In genomic region chr11:61787928-61788491, GRCh38 we compare ENCODE assay signal across 8 cellular contexts. TPM values are rescaled to one million over a fixed set of nuclear protein-coding genes. Genes with fewer than 3 reads are reported as not detected.
DNase-seq lines count a peak whose midpoint lies in the region; ATAC-seq, FAIRE-seq and TF ChIP-seq lines count a peak whose summit lies in the region.

No MANE protein-coding gene starts in this region.

- H2AK5ac ChIP-seq in mesenchymal stem cell (ENCODE audit: low read length, severe bottlenecking), result no peak overlapping the region

- peak; percentile 40 to 48 (median 47); a peak in 5 of 6 replicates for TF ChIP-seq CTCF in GM12878 (IDR thresholded peaks at IDR 0.05 in 2 of 3, conservative IDR thresholded peaks at IDR 0.05 in 1 of 3; ENCODE audit: control insufficient read depth in 2 of 3, extremely low read depth in 1 of 3, insufficient read depth in 1 of 3, low read depth in 3 of 3, low read length in 3 of 3)

- H3K9me3 ChIP-seq in GM12878 (replicated peaks; ENCODE audit: control insufficient read depth, insufficient read depth, low read length) (no peaks in the 10 kb centered on the region), mesenchymal stem cell (ENCODE audit: control insufficient read depth, low read length) (no peaks in the 10 kb centered on the region)

- H2BK120ac ChIP-seq in mesenchymal stem cell (ENCODE audit: low read depth, low read length), result no peak overlapping the region

- H3K36me3 ChIP-seq in GM12878 (ENCODE audit: control insufficient read depth in 2 of 2, insufficient read depth in 2 of 2, low read length in 1 of 2) (peaks cover 20 to 24% of the 10 kb centered on the region in 2 experiments), mesenchymal stem cell (ENCODE audit: control insufficient read depth in 1 of 2, insufficient read depth in 2 of 2, low read depth in 1 of 2, low read length in 2 of 2) (peaks cover 62 to 71% of the 10 kb centered on the region in 2 experiments)

- H3K27me3 ChIP-seq in GM12878 (replicated peaks in 1 of 2; ENCODE audit: control insufficient read depth in 2 of 2, insufficient read depth in 2 of 2, low read length in 1 of 2) (no peaks in the 10 kb centered on the region), mesenchymal stem cell (ENCODE audit: control insufficient read depth in 1 of 2, insufficient read depth in 1 of 2, low read length in 2 of 2) (no peaks in the 10 kb centered on the region)

- H3K18ac ChIP-seq in mesenchymal stem cell (ENCODE audit: low read depth in 1 of 2, low read length in 2 of 2), result no peak overlapping the region

- CTCF ChIA-PET in GM12878 (lab: Yijun Ruan, JAX), result interaction anchor here (0.6 to 10.5 kb wide), 26 partner anchors 8 to 314 kb away, joined by 3 to 200 read pairs (median 4); partner anchors contain the start of gene MYRF

- intact Hi-C loops in GM12878 (cut with micrococcal nuclease; ENCODE audit: unreplicated experiment), result no loop called here

- no peak overlapping the region for H3K14ac ChIP-seq in mesenchymal stem cell (ENCODE audit: low read length in 2 of 2)

- no peak for FAIRE-seq in GM12878 (lab: Jason Lieb, UNC)

- TF ChIP-seq RAD21 in GM12878 (IDR thresholded peaks at IDR 0.05; ENCODE audit: insufficient read depth, low read depth, low read length), result peak; percentile 41; the same call in 1 of the 2 replicates

- 77% methylated on average over 9 of the region's 9 CpGs for WGBS in GM12878 (ENCODE audit: insufficient coverage, insufficient replicate concordance, low lambda C conversion rate, missing lambda C conversion rate)
- 67% methylated on average over 6 of the region's 9 CpGs for WGBS in mesenchymal stem cell

- no peaks in the 10 kb centered on the region; the same call in 1 of the 2 replicates for H3K4me1 ChIP-seq in GM12878 (ENCODE audit: control insufficient read depth, insufficient read depth, low read length)
- peaks cover 40% of the 10 kb centered on the region for H3K4me1 ChIP-seq in mesenchymal stem cell (ENCODE audit: control insufficient read depth, insufficient read depth, low read depth, low read length)

- no peaks in the 10 kb centered on the region for H4K20me1 ChIP-seq in GM12878 (ENCODE audit: control insufficient read depth, insufficient read depth)

- in situ Hi-C loops in GM12878 (cut with MboI), result no loop called here

- H3K4me2 ChIP-seq in GM12878 (ENCODE audit: control insufficient read depth, insufficient read depth), result no peak overlapping the region
- H3K4me2 ChIP-seq in mesenchymal stem cell (ENCODE audit: low read length, poor library complexity, severe bottlenecking), result no peak overlapping the region

- ATAC-seq in GM12878 (peak; percentile 8; the same call in 2 of the 3 replicates), HG02884 (IDR thresholded peaks at IDR 0.05; ENCODE audit: unreplicated experiment) (no peak)

- no TSS peak for BruUV-seq in GM12878 (replicated peaks; lab: Mats Ljungman, UMichigan)

- DNase-seq in NCI-H2196 (lab: John Stamatoyannopoulos, UW; ENCODE audit: unreplicated experiment) (peak; percentile 10), NCI-H2196 treated with DMSO at 0.1 percent for 48 hours (lab: John Stamatoyannopoulos, UW; ENCODE audit: unreplicated experiment) (no peak), NAMALWA (ENCODE audit: low spot score) (peak; percentile 53), GM12878 (ENCODE audit: low read depth, low spot score) (no peak), mesenchymal stem cell (peak; percentile 74), RKO (ENCODE audit: low spot score) (no peak), NCI-H187 treated with DMSO at 0.1 percent for 48 hours (lab: John Stamatoyannopoulos, UW) (no peak)

- no peak overlapping the region for H4K91ac ChIP-seq in mesenchymal stem cell (ENCODE audit: low read length)

- no peak overlapping the region for H3K4ac ChIP-seq in mesenchymal stem cell (ENCODE audit: low read depth in 1 of 2, low read length in 2 of 2)

- POLR2A ChIA-PET in GM12878 (lab: Charles Lee), result interaction anchor here (0.8 to 6.7 kb wide), 3 partner anchors 27 to 39 kb away, joined by 3 to 60 read pairs (median 5); partner anchors contain the start of gene MYRF

- no peak overlapping the region for H3K23ac ChIP-seq in mesenchymal stem cell (ENCODE audit: low read length in 2 of 2)

- RAD21 ChIA-PET in GM12878 (lab: Charles Lee; ENCODE audit: unreplicated experiment), result interaction anchor here (0.7 to 2.1 kb wide), 10 partner anchors 8 to 294 kb away, joined by 4 to 26 read pairs (median 6); no protein-coding TSS in a partner anchor

- no peak for TF ChIP-seq EP300 in GM12878 (IDR thresholded peaks at IDR 0.05; ENCODE audit: borderline replicate concordance in 1 of 2, control insufficient read depth in 1 of 2, low read depth in 2 of 2, low read length in 2 of 2)

- no peak overlapping the region for H4K8ac ChIP-seq in mesenchymal stem cell (ENCODE audit: low read length)

- H2BK12ac ChIP-seq in mesenchymal stem cell (ENCODE audit: low read length in 2 of 2), result no peak overlapping the region

- H2AFZ ChIP-seq in GM12878 (ENCODE audit: control insufficient read depth, low read depth, low read length), result no peak overlapping the region
- H2AFZ ChIP-seq in mesenchymal stem cell (ENCODE audit: low read depth, low read length), result no peak overlapping the region

- H3K9ac ChIP-seq in GM12878 (ENCODE audit: control insufficient read depth, insufficient read depth, low read length) (no peak overlapping the region), mesenchymal stem cell (ENCODE audit: low read length) (no peak overlapping the region)

- H2BK5ac ChIP-seq in mesenchymal stem cell (ENCODE audit: low read depth, low read length, poor library complexity, severe bottlenecking), result no peak overlapping the region

- H3K4me3 ChIP-seq in GM12878, result no peak overlapping the region
- no peak overlapping the region for H3K4me3 ChIP-seq in mesenchymal stem cell (ENCODE audit: insufficient read depth in 1 of 2, low read depth in 1 of 2, low read length in 2 of 2)

- peaks cover 21% of the 10 kb centered on the region for H3K79me1 ChIP-seq in mesenchymal stem cell (replicated peaks; ENCODE audit: low read length, poor library complexity, severe bottlenecking)

- SMC1A ChIA-PET in GM12878 (lab: Charles Lee; ENCODE audit: uncharacterized antibody, unreplicated experiment), result interaction anchor here (1.0 to 8.3 kb wide), 5 partner anchors 9 to 55 kb away, joined by 4 to 91 read pairs (median 15); partner anchors contain the start of gene MYRF

- no peak overlapping the region for H2BK15ac ChIP-seq in mesenchymal stem cell (ENCODE audit: low read depth, poor library complexity, severe bottlenecking)

- H3K79me2 ChIP-seq in GM12878 (ENCODE audit: control insufficient read depth, insufficient read depth, low read length), result peaks cover 29% of the 10 kb centered on the region

- H3K27ac ChIP-seq in GM12878 (ENCODE audit: control insufficient read depth, insufficient read depth) (no peak overlapping the region), mesenchymal stem cell (ENCODE audit: low read length, poor library complexity, severe bottlenecking) (no peak overlapping the region)

- TF ChIP-seq POLR2A in GM12878 (IDR thresholded peaks at IDR 0.05; ENCODE audit: low read depth, low read length), result no peak

RNA-seq across cellular contexts. Expression of gene TMEM258, which starts 4.4 kb away (rescaled TPM):
- 43.6 and 56.9 TPM in 2 replicates for total RNA-seq in GM12878 (2013; cell fraction: nucleolus; rRNA removed)
- total RNA-seq in GM12878 (2014; rRNA removed), result 233 and 251 TPM in 2 replicates
- 202 and 218 TPM in 2 replicates for total RNA-seq in GM12878 (2014; rRNA removed; fragmentation: Illumina TruSeq; extraction: Trizol)
- 157 and 160 TPM in 2 replicates for total RNA-seq in GM12878 (2021)
- 130 TPM for polyA plus RNA-seq in GM12878 (2011; ENCODE audit: low read depth)
- polyA plus RNA-seq in GM12878 (2011; rRNA removed), result 373 and 532 TPM in 2 replicates
- 536 and 608 TPM in 2 replicates for polyA plus RNA-seq in GM12878 (2011; cell fraction: cytosol; rRNA removed)
- 121 and 202 TPM in 2 replicates for polyA plus RNA-seq in GM12878 (2011; cell fraction: nucleus; rRNA removed)
- polyA plus RNA-seq in GM12878 (2012), result 400 and 645 TPM in 2 replicates
- 167 and 194 TPM in 2 replicates for polyA plus RNA-seq in GM12878 (2014; fragmentation: Illumina TruSeq; extraction: Trizol)
- 100 to 1,000 TPM; 800 to 840 TPM for polyA plus RNA-seq in GM12878 (2014; fragmentation: Nextera tagmentation; extraction: Ambion mirVana)
- polyA plus RNA-seq in GM12878 (2014; rRNA removed), result 252 and 261 TPM in 2 replicates
- 100 to 1,000 TPM; 390 to 393 TPM for polyA plus RNA-seq in GM12878 (2016; fragmentation: Nextera tagmentation; extraction: Ambion mirVana)
- polyA minus RNA-seq in GM12878 (2011; rRNA and poly(A)+ RNA removed), result 208 and 236 TPM in 2 replicates
- 78.8 and 105 TPM in 2 replicates for polyA minus RNA-seq in GM12878 (2011; cell fraction: cytosol; rRNA and poly(A)+ RNA removed)
- polyA minus RNA-seq in GM12878 (2011; cell fraction: nucleus; rRNA and poly(A)+ RNA removed), result 58.0 and 65.3 TPM in 2 replicates
- 175 TPM for polyA plus RNA-seq in mesenchymal stem cell (2013, experiment 1 of 2)
- 180 TPM for polyA plus RNA-seq in mesenchymal stem cell (2013, experiment 2 of 2)

RNA-seq across cellular contexts. Expression of gene FEN1, which starts 4.7 kb away (rescaled TPM):
- 16.7 and 19.0 TPM in 2 replicates for total RNA-seq in GM12878 (2013; cell fraction: nucleolus; rRNA removed)
- total RNA-seq in GM12878 (2014; rRNA removed), result 136 TPM in 2 replicates
- total RNA-seq in GM12878 (2014; rRNA removed; fragmentation: Illumina TruSeq; extraction: Trizol), result 117 and 135 TPM in 2 replicates
- total RNA-seq in GM12878 (2021), result 127 and 129 TPM in 2 replicates
- 42.9 TPM for polyA plus RNA-seq in GM12878 (2011; ENCODE audit: low read depth)
- 94.3 and 94.4 TPM in 2 replicates for polyA plus RNA-seq in GM12878 (2011; rRNA removed)
- 79.0 and 88.7 TPM in 2 replicates for polyA plus RNA-seq in GM12878 (2011; cell fraction: cytosol; rRNA removed)
- polyA plus RNA-seq in GM12878 (2011; cell fraction: nucleus; rRNA removed), result 24.1 and 39.1 TPM in 2 replicates
- 51.3 and 51.6 TPM in 2 replicates for polyA plus RNA-seq in GM12878 (2012)
- polyA plus RNA-seq in GM12878 (2014; fragmentation: Illumina TruSeq; extraction: Trizol), result 92.7 and 120 TPM in 2 replicates
- 10 to 100 TPM; 54.8 to 99.9 TPM for polyA plus RNA-seq in GM12878 (2014; fragmentation: Nextera tagmentation; extraction: Ambion mirVana)
- 110 and 130 TPM in 2 replicates for polyA plus RNA-seq in GM12878 (2014; rRNA removed)
- polyA plus RNA-seq in GM12878 (2016; fragmentation: Nextera tagmentation; extraction: Ambion mirVana), result 100 to 1,000 TPM; 281 to 282 TPM
- polyA minus RNA-seq in GM12878 (2011; rRNA and poly(A)+ RNA removed), result 78.7 and 79.0 TPM in 2 replicates
- polyA minus RNA-seq in GM12878 (2011; cell fraction: cytosol; rRNA and poly(A)+ RNA removed), result 31.3 and 34.8 TPM in 2 replicates
- 19.6 and 36.2 TPM in 2 replicates for polyA minus RNA-seq in GM12878 (2011; cell fraction: nucleus; rRNA and poly(A)+ RNA removed)
- 10.6 TPM for polyA plus RNA-seq in mesenchymal stem cell (2013, experiment 1 of 2)
- 10.7 TPM for polyA plus RNA-seq in mesenchymal stem cell (2013, experiment 2 of 2)

RNA-seq across cellular contexts. Expression of gene FADS1, which starts 28.8 kb away (rescaled TPM):
- 70.4 and 77.9 TPM in 2 replicates for total RNA-seq in GM12878 (2013; cell fraction: nucleolus; rRNA removed)
- total RNA-seq in GM12878 (2014; rRNA removed) (38.9 and 44.1 TPM in 2 replicates), GM12878 (2014; rRNA removed; fragmentation: Illumina TruSeq; extraction: Trizol) (37.5 and 42.3 TPM in 2 replicates), GM12878 (2021) (45.5 and 49.2 TPM in 2 replicates)
- polyA plus RNA-seq in GM12878 (2011; ENCODE audit: low read depth), result 9.2 TPM
- polyA plus RNA-seq in GM12878 (2011; rRNA removed) (69.1 and 73.9 TPM in 2 replicates), GM12878 (2014; fragmentation: Illumina TruSeq; extraction: Trizol) (39.1 and 47.2 TPM in 2 replicates), GM12878 (2014; fragmentation: Nextera tagmentation; extraction: Ambion mirVana) (10 to 100 TPM in 1 of 2 experiments, 1 to 10 TPM in 1; 8.8 to 14.6 TPM), GM12878 (2014; rRNA removed) (32.7 and 34.6 TPM in 2 replicates), GM12878 (2016; fragmentation: Nextera tagmentation; extraction: Ambion mirVana) (10 to 100 TPM; 47.7 to 49.5 TPM)
- 58.3 and 63.7 TPM in 2 replicates for polyA plus RNA-seq in GM12878 (2011; cell fraction: cytosol; rRNA removed)
- 41.9 and 45.9 TPM in 2 replicates for polyA plus RNA-seq in GM12878 (2011; cell fraction: nucleus; rRNA removed)
- polyA plus RNA-seq in GM12878 (2012), result 13.8 and 20.9 TPM in 2 replicates
- polyA minus RNA-seq in GM12878 (2011; rRNA and poly(A)+ RNA removed), result 79.7 and 106 TPM in 2 replicates
- 32.2 and 57.0 TPM in 2 replicates for polyA minus RNA-seq in GM12878 (2011; cell fraction: cytosol; rRNA and poly(A)+ RNA removed)
- polyA minus RNA-seq in GM12878 (2011; cell fraction: nucleus; rRNA and poly(A)+ RNA removed), result 33.6 and 63.5 TPM in 2 replicates
- 262 TPM for polyA plus RNA-seq in mesenchymal stem cell (2013, experiment 1 of 2)
- 260 TPM for polyA plus RNA-seq in mesenchymal stem cell (2013, experiment 2 of 2)

RNA-seq across cellular contexts. Expression of gene MYRF, which starts 35.6 kb away (rescaled TPM):
- 24.0 and 28.0 TPM in 2 replicates for total RNA-seq in GM12878 (2013; cell fraction: nucleolus; rRNA removed)
- total RNA-seq in GM12878 (2014; rRNA removed) (1.0 and 1.1 TPM in 2 replicates), GM12878 (2014; rRNA removed; fragmentation: Illumina TruSeq; extraction: Trizol) (0.27 and 0.60 TPM in 2 replicates), GM12878 (2021) (2.0 and 3.1 TPM in 2 replicates)
- polyA plus RNA-seq in GM12878 (2011; ENCODE audit: low read depth), result 1.1 TPM
- polyA plus RNA-seq in GM12878 (2011; rRNA removed) (9.6 and 15.6 TPM in 2 replicates), GM12878 (2014; fragmentation: Illumina TruSeq; extraction: Trizol) (0.93 and 1.2 TPM in 2 replicates), GM12878 (2014; fragmentation: Nextera tagmentation; extraction: Ambion mirVana) (under 1 TPM; 0.33 to 0.55 TPM), GM12878 (2014; rRNA removed) (1.7 TPM in 2 replicates), GM12878 (2016; fragmentation: Nextera tagmentation; extraction: Ambion mirVana) (under 1 TPM; 0.50 to 0.64 TPM)
- 24.7 and 27.8 TPM in 2 replicates for polyA plus RNA-seq in GM12878 (2011; cell fraction: cytosol; rRNA removed)
- polyA plus RNA-seq in GM12878 (2011; cell fraction: nucleus; rRNA removed), result 201 and 207 TPM in 2 replicates
- 1.7 and 2.1 TPM in 2 replicates for polyA plus RNA-seq in GM12878 (2012)
- polyA minus RNA-seq in GM12878 (2011; rRNA and poly(A)+ RNA removed), result 14.6 and 28.9 TPM in 2 replicates
- polyA minus RNA-seq in GM12878 (2011; cell fraction: cytosol; rRNA and poly(A)+ RNA removed), result 17.6 and 22.6 TPM in 2 replicates
- polyA minus RNA-seq in GM12878 (2011; cell fraction: nucleus; rRNA and poly(A)+ RNA removed), result 38.2 and 54.2 TPM in 2 replicates
- polyA plus RNA-seq in mesenchymal stem cell (2013, experiment 1 of 2), result 21.9 TPM
- polyA plus RNA-seq in mesenchymal stem cell (2013, experiment 2 of 2), result 19.4 TPM

RNA-seq across cellular contexts. Expression of gene FADS2, which starts 40.1 kb away (rescaled TPM):
- total RNA-seq in GM12878 (2013; cell fraction: nucleolus; rRNA removed), result 213 and 225 TPM in 2 replicates
- total RNA-seq in GM12878 (2014; rRNA removed), result 156 and 158 TPM in 2 replicates
- total RNA-seq in GM12878 (2014; rRNA removed; fragmentation: Illumina TruSeq; extraction: Trizol), result 142 and 152 TPM in 2 replicates
- 294 and 315 TPM in 2 replicates for total RNA-seq in GM12878 (2021)
- 88.1 TPM for polyA plus RNA-seq in GM12878 (2011; ENCODE audit: low read depth)
- 165 and 313 TPM in 2 replicates for polyA plus RNA-seq in GM12878 (2011; rRNA removed)
- polyA plus RNA-seq in GM12878 (2011; cell fraction: cytosol; rRNA removed), result 385 and 386 TPM in 2 replicates
- polyA plus RNA-seq in GM12878 (2011; cell fraction: nucleus; rRNA removed), result 355 and 386 TPM in 2 replicates
- 145 and 173 TPM in 2 replicates for polyA plus RNA-seq in GM12878 (2012)
- polyA plus RNA-seq in GM12878 (2014; fragmentation: Illumina TruSeq; extraction: Trizol), result 312 and 333 TPM in 2 replicates
- polyA plus RNA-seq in GM12878 (2014; fragmentation: Nextera tagmentation; extraction: Ambion mirVana), result 1 to 10 TPM; 3.3 to 6.4 TPM
- polyA plus RNA-seq in GM12878 (2014; rRNA removed), result 188 and 204 TPM in 2 replicates
- 10 to 100 TPM; 92.1 to 92.7 TPM for polyA plus RNA-seq in GM12878 (2016; fragmentation: Nextera tagmentation; extraction: Ambion mirVana)
- polyA minus RNA-seq in GM12878 (2011; rRNA and poly(A)+ RNA removed), result 615 and 704 TPM in 2 replicates
- polyA minus RNA-seq in GM12878 (2011; cell fraction: cytosol; rRNA and poly(A)+ RNA removed), result 158 and 174 TPM in 2 replicates
- polyA minus RNA-seq in GM12878 (2011; cell fraction: nucleus; rRNA and poly(A)+ RNA removed), result 88.4 and 155 TPM in 2 replicates
- 1,185 TPM for polyA plus RNA-seq in mesenchymal stem cell (2013, experiment 1 of 2)
- 1,187 TPM for polyA plus RNA-seq in mesenchymal stem cell (2013, experiment 2 of 2)

Comparison
In these comparisons a context has a peak if more than half of its experiments do, and no peak if none do; other contexts are left out.
1. DNase-seq: peak in NCI-H2196 (single experiment), NAMALWA (single experiment) and mesenchymal stem cell (single experiment); none in NCI-H2196 treated with DMSO at 0.1 percent for 48 hours (single experiment), GM12878 (single experiment), RKO (single experiment) and NCI-H187 treated with DMSO at 0.1 percent for 48 hours (single experiment).